1 cellular context compared by ENCODE assay signal in the genomic region with DNA sequence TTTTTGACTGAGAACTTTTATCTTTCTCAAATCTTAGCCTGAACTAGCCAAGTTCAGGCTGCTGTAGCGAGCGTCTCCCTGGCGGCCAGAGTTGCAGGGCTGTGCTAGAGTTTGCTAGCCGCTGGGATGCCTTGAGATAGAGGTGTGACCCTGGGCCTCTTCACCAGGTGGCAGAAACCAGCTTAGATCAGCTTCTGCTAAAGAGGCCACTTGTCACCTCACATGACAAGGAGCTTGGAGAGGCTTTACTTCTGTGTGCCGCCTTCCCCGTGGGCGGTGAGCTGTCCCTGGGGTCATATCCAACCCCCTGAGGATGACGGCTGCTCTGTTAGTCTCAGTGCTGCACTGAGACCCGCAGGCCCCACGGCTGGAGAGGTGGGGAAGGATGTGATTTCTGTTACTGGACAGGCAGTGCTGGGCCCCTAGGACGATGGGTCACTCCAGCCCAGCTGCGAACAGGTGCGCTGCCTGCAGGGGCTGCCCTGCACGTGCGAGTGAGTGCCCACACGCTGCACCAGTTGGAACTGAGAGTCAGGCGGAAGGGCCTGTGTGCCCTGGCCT.
TF ChIP-seq lines count a peak whose summit lies in the region.

No MANE protein-coding gene starts in this region.

TF ChIP-seq in GM23338, 12 proteins besides CTCF, POLR2A, EP300 and RAD21 (continued from another document):
- TF ChIP-seq, protein P1, sequence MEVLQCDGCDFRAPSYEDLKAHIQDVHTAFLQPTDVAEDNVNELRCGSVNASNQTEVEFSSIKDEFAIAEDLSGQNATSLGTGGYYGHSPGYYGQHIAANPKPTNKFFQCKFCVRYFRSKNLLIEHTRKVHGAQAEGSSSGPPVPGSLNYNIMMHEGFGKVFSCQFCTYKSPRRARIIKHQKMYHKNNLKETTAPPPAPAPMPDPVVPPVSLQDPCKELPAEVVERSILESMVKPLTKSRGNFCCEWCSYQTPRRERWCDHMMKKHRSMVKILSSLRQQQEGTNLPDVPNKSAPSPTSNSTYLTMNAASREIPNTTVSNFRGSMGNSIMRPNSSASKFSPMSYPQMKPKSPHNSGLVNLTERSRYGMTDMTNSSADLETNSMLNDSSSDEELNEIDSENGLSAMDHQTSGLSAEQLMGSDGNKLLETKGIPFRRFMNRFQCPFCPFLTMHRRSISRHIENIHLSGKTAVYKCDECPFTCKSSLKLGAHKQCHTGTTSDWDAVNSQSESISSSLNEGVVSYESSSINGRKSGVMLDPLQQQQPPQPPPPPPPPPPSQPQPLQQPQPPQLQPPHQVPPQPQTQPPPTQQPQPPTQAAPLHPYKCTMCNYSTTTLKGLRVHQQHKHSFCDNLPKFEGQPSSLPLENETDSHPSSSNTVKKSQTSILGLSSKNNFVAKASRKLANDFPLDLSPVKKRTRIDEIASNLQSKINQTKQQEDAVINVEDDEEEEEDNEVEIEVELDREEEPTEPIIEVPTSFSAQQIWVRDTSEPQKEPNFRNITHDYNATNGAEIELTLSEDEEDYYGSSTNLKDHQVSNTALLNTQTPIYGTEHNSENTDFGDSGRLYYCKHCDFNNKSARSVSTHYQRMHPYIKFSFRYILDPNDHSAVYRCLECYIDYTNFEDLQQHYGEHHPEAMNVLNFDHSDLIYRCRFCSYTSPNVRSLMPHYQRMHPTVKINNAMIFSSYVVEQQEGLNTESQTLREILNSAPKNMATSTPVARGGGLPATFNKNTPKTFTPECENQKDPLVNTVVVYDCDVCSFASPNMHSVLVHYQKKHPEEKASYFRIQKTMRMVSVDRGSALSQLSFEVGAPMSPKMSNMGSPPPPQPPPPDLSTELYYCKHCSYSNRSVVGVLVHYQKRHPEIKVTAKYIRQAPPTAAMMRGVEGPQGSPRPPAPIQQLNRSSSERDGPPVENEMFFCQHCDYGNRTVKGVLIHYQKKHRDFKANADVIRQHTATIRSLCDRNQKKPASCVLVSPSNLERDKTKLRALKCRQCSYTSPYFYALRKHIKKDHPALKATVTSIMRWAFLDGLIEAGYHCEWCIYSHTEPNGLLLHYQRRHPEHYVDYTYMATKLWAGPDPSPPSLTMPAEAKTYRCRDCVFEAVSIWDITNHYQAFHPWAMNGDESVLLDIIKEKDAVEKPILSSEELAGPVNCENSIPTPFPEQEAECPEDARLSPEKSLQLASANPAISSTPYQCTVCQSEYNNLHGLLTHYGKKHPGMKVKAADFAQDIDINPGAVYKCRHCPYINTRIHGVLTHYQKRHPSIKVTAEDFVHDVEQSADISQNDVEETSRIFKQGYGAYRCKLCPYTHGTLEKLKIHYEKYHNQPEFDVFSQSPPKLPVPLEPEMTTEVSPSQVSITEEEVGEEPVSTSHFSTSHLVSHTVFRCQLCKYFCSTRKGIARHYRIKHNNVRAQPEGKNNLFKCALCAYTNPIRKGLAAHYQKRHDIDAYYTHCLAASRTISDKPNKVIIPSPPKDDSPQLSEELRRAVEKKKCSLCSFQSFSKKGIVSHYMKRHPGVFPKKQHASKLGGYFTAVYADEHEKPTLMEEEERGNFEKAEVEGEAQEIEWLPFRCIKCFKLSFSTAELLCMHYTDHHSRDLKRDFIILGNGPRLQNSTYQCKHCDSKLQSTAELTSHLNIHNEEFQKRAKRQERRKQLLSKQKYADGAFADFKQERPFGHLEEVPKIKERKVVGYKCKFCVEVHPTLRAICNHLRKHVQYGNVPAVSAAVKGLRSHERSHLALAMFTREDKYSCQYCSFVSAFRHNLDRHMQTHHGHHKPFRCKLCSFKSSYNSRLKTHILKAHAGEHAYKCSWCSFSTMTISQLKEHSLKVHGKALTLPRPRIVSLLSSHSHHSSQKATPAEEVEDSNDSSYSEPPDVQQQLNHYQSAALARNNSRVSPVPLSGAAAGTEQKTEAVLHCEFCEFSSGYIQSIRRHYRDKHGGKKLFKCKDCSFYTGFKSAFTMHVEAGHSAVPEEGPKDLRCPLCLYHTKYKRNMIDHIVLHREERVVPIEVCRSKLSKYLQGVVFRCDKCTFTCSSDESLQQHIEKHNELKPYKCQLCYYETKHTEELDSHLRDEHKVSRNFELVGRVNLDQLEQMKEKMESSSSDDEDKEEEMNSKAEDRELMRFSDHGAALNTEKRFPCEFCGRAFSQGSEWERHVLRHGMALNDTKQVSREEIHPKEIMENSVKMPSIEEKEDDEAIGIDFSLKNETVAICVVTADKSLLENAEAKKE (CRISPR knock-in tag; IDR thresholded peaks at IDR 0.05) = no peak
- TF ChIP-seq NANOG (IDR thresholded peaks at IDR 0.05; ENCODE audit: borderline replicate concordance) = no peak
- TF ChIP-seq, protein P2, sequence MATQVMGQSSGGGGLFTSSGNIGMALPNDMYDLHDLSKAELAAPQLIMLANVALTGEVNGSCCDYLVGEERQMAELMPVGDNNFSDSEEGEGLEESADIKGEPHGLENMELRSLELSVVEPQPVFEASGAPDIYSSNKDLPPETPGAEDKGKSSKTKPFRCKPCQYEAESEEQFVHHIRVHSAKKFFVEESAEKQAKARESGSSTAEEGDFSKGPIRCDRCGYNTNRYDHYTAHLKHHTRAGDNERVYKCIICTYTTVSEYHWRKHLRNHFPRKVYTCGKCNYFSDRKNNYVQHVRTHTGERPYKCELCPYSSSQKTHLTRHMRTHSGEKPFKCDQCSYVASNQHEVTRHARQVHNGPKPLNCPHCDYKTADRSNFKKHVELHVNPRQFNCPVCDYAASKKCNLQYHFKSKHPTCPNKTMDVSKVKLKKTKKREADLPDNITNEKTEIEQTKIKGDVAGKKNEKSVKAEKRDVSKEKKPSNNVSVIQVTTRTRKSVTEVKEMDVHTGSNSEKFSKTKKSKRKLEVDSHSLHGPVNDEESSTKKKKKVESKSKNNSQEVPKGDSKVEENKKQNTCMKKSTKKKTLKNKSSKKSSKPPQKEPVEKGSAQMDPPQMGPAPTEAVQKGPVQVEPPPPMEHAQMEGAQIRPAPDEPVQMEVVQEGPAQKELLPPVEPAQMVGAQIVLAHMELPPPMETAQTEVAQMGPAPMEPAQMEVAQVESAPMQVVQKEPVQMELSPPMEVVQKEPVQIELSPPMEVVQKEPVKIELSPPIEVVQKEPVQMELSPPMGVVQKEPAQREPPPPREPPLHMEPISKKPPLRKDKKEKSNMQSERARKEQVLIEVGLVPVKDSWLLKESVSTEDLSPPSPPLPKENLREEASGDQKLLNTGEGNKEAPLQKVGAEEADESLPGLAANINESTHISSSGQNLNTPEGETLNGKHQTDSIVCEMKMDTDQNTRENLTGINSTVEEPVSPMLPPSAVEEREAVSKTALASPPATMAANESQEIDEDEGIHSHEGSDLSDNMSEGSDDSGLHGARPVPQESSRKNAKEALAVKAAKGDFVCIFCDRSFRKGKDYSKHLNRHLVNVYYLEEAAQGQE (IDR thresholded peaks at IDR 0.05; ENCODE audit: unreplicated experiment) = no peak
- no peak for TF ChIP-seq STAT1 (IDR thresholded peaks at IDR 0.05; ENCODE audit: unreplicated experiment)
- TF ChIP-seq JUNB (IDR thresholded peaks at IDR 0.05; ENCODE audit: unreplicated experiment) = no peak
- no peak for TF ChIP-seq EZH2phosphoT487 (IDR thresholded peaks at IDR 0.05; ENCODE audit: unreplicated experiment)
